In genomic region chr2:197248623-197249022, GRCh38 we compare ENCODE assay signal across 9 cellular contexts.
DNase-seq lines count a peak whose midpoint lies in the region; ATAC-seq and TF ChIP-seq lines count a peak whose summit lies in the region.
"Had no signal": no experiment of that assay in that cellular context is flagged by ENCODE, and none has a peak within 500 bp of the region (broad histone marks: within the 10 kb centered on the region; RNA-seq: fewer than 3 reads in every experiment).

No MANE protein-coding gene starts in this region.

- H3K36me3 ChIP-seq in IMR-90 (ENCODE audit: control insufficient read depth, insufficient read depth, low read length) (no peaks in the 10 kb centered on the region), psoas muscle (ENCODE audit: insufficient read depth in 1 of 2, low read depth in 1 of 2) (no peaks in the 10 kb centered on the region)
- H3K36me3 ChIP-seq: MG63 had no signal

- H3K27ac Mint-ChIP-seq in activated naive CD4-positive, alpha-beta T cell treated with anti-CD3 and anti-CD28 coated beads for 36 hours = peak overlapping the region; percentile 83
- H3K27ac Mint-ChIP-seq in activated naive CD8-positive, alpha-beta T cell treated with anti-CD3 and anti-CD28 coated beads, Interleukin-2, amount 50 U/mL, for 24 hours = peak overlapping the region; percentile 99
- H3K27ac Mint-ChIP-seq in stimulated activated memory B cell treated with anti-CD40 and anti-IgM and Interleukin-4, amounts not matched to agents 10 μg/mL and 1 μg/mL and 100 μg/mL, for 72 hours = peak overlapping the region; percentile 76

- BruUV-seq in IMR-90 (replicated peaks; lab: Mats Ljungman, UMichigan) = no TSS peak

- no peak overlapping the region for H2AK9ac ChIP-seq in IMR-90 (replicated peaks; ENCODE audit: low read depth, low read length, poor library complexity)

- no peak overlapping the region for H4K5ac ChIP-seq in IMR-90 (ENCODE audit: low read depth, low read length)

- CTCF ChIA-PET in activated naive CD4-positive, alpha-beta T cell treated with anti-CD3 and anti-CD28 coated beads for 36 hours (lab: Charles Lee) = interaction anchor here (1.0 to 1.5 kb wide), 5 partner anchors 8 to 57 kb away, joined by 3 to 7 read pairs (median 3); no protein-coding TSS in a partner anchor
- CTCF ChIA-PET in IMR-90 (lab: Yijun Ruan, JAX) = interaction anchor here (0.5 to 0.9 kb wide), 2 partner anchors 8 to 12 kb away, joined by 3 to 5 read pairs; no protein-coding TSS in a partner anchor

- TF ChIP-seq RAD21 in IMR-90 (IDR thresholded peaks at IDR 0.05; ENCODE audit: low read length) = no peak

- no peak overlapping the region for H2AK5ac ChIP-seq in IMR-90 (ENCODE audit: low read depth, low read length)

- no peak overlapping the region for H2BK20ac ChIP-seq in IMR-90 (ENCODE audit: low read depth, low read length)

- H2BK120ac ChIP-seq in IMR-90 (ENCODE audit: low read depth, low read length) = no peak overlapping the region

- peak; percentile 67 for DNase-seq in activated naive CD4-positive, alpha-beta T cell treated with anti-CD3 and anti-CD28 coated beads for 36 hours
- DNase-seq in activated naive CD4-positive, alpha-beta T cell (lab: John Stamatoyannopoulos, UW) = no peak
- peak; percentile 20 for DNase-seq in IMR-90
- no peak for DNase-seq in activated naive CD8-positive, alpha-beta T cell treated with anti-CD3 and anti-CD28 coated beads, Interleukin-2, amount 50 U/mL, for 24 hours
- DNase-seq in GM19238 (ENCODE audit: insufficient read length, low spot score) = no peak
- no peak for DNase-seq in psoas muscle
- DNase-seq: MG63 had no signal

- no peak overlapping the region for H3K9ac ChIP-seq in IMR-90 (ENCODE audit: low read depth, low read length)

- H3K9me3 ChIP-seq in IMR-90 (ENCODE audit: control insufficient read depth, insufficient read depth, low read length) (no peaks in the 10 kb centered on the region), psoas muscle (no peaks in the 10 kb centered on the region)
- H3K9me3 ChIP-seq: MG63 had no signal

- H3K4me3 ChIP-seq in IMR-90 (ENCODE audit: insufficient read depth, low read depth, low read length) (no peak overlapping the region), psoas muscle (no peak overlapping the region)
- H3K4me3 ChIP-seq: MG63 had no signal

- no peak overlapping the region for H3K4me2 ChIP-seq in IMR-90 (ENCODE audit: low read depth, low read length)

- H3K23ac ChIP-seq in IMR-90 (ENCODE audit: low read depth, low read length) = no peak overlapping the region

- peak overlapping the region; percentile 17 for H3K4me3 Mint-ChIP-seq in activated naive CD4-positive, alpha-beta T cell treated with anti-CD3 and anti-CD28 coated beads for 36 hours
- H3K4me3 Mint-ChIP-seq in activated naive CD8-positive, alpha-beta T cell treated with anti-CD3 and anti-CD28 coated beads, Interleukin-2, amount 50 U/mL, for 24 hours = peak overlapping the region; percentile 63
- peak overlapping the region; percentile 35 for H3K4me3 Mint-ChIP-seq in stimulated activated memory B cell treated with anti-CD40 and anti-IgM and Interleukin-4, amounts not matched to agents 10 μg/mL and 1 μg/mL and 100 μg/mL, for 72 hours

- no peaks in the 10 kb centered on the region for H3K27me3 Mint-ChIP-seq in activated naive CD4-positive, alpha-beta T cell treated with anti-CD3 and anti-CD28 coated beads for 36 hours (ENCODE audit: low read depth)
- no peaks in the 10 kb centered on the region for H3K27me3 Mint-ChIP-seq in activated naive CD8-positive, alpha-beta T cell treated with anti-CD3 and anti-CD28 coated beads, Interleukin-2, amount 50 U/mL, for 24 hours
- H3K27me3 Mint-ChIP-seq in stimulated activated memory B cell treated with anti-CD40 and anti-IgM and Interleukin-4, amounts not matched to agents 10 μg/mL and 1 μg/mL and 100 μg/mL, for 72 hours = no peaks in the 10 kb centered on the region

- no peak overlapping the region for H4K8ac ChIP-seq in IMR-90 (ENCODE audit: low read depth in 2 of 2, low read length in 2 of 2)

- no peak overlapping the region for H3K56ac ChIP-seq in IMR-90 (ENCODE audit: extremely low read depth, insufficient read depth, low read length)

- H2BK15ac ChIP-seq in IMR-90 (ENCODE audit: low read depth, low read length) = no peak overlapping the region

- no peak overlapping the region for H2BK5ac ChIP-seq in IMR-90 (ENCODE audit: low read depth, low read length, poor library complexity, severe bottlenecking)

- dilution Hi-C loops in IMR-90 (cut with HindIII; ENCODE audit: low sequenced_read_pairs, unreplicated experiment) = no loop called here

- 0 out of 4 replicates have a peak, but pooled peaks cover 0 to 3% of the 10 kb centered on the region in 2 experiments for H3K79me1 ChIP-seq in IMR-90 (ENCODE audit: low read depth in 1 of 2, low read length in 2 of 2)

- no peak for TF ChIP-seq POLR2A in IMR-90 (IDR thresholded peaks at IDR 0.05; ENCODE audit: low read depth, low read length)

- peaks cover 76% of the 10 kb centered on the region for H3K4me1 Mint-ChIP-seq in activated naive CD4-positive, alpha-beta T cell treated with anti-CD3 and anti-CD28 coated beads for 36 hours (ENCODE audit: low read depth)
- H3K4me1 Mint-ChIP-seq in activated naive CD8-positive, alpha-beta T cell treated with anti-CD3 and anti-CD28 coated beads, Interleukin-2, amount 50 U/mL, for 24 hours = peaks cover 87% of the 10 kb centered on the region
- peaks cover 66% of the 10 kb centered on the region for H3K4me1 Mint-ChIP-seq in stimulated activated memory B cell treated with anti-CD40 and anti-IgM and Interleukin-4, amounts not matched to agents 10 μg/mL and 1 μg/mL and 100 μg/mL, for 72 hours

- no peaks in the 10 kb centered on the region for H3K9me3 Mint-ChIP-seq in activated naive CD4-positive, alpha-beta T cell treated with anti-CD3 and anti-CD28 coated beads for 36 hours
- H3K9me3 Mint-ChIP-seq in activated naive CD8-positive, alpha-beta T cell treated with anti-CD3 and anti-CD28 coated beads, Interleukin-2, amount 50 U/mL, for 24 hours = no peaks in the 10 kb centered on the region
- H3K9me3 Mint-ChIP-seq in stimulated activated memory B cell treated with anti-CD40 and anti-IgM and Interleukin-4, amounts not matched to agents 10 μg/mL and 1 μg/mL and 100 μg/mL, for 72 hours = no peaks in the 10 kb centered on the region

- H3K36me3 Mint-ChIP-seq in activated naive CD4-positive, alpha-beta T cell treated with anti-CD3 and anti-CD28 coated beads for 36 hours (ENCODE audit: low read depth) = peaks cover 15% of the 10 kb centered on the region
- H3K36me3 Mint-ChIP-seq in activated naive CD8-positive, alpha-beta T cell treated with anti-CD3 and anti-CD28 coated beads, Interleukin-2, amount 50 U/mL, for 24 hours (ENCODE audit: low read depth) = peaks cover 29% of the 10 kb centered on the region
- peaks cover 29% of the 10 kb centered on the region for H3K36me3 Mint-ChIP-seq in stimulated activated memory B cell treated with anti-CD40 and anti-IgM and Interleukin-4, amounts not matched to agents 10 μg/mL and 1 μg/mL and 100 μg/mL, for 72 hours

- POLR2A ChIA-PET in IMR-90 (lab: Charles Lee; ENCODE audit: unreplicated experiment) = no interaction called here

- no peak overlapping the region for H3K4ac ChIP-seq in IMR-90 (ENCODE audit: low read depth, low read length)

- no peak overlapping the region for H3K18ac ChIP-seq in IMR-90 (ENCODE audit: low read depth, low read length)

- H3K14ac ChIP-seq in IMR-90 (replicated peaks; ENCODE audit: low read depth, low read length) = no peak overlapping the region

- peaks cover 2% of the 10 kb centered on the region; the same call in 1 of the 2 replicates for H3K4me1 ChIP-seq in IMR-90 (ENCODE audit: control insufficient read depth, insufficient read depth, low read length)
- peaks cover 3% of the 10 kb centered on the region for H3K4me1 ChIP-seq in psoas muscle

- no peak overlapping the region for H4K91ac ChIP-seq in IMR-90 (ENCODE audit: insufficient read depth, low read depth, low read length)

- no peak overlapping the region for H2AFZ ChIP-seq in IMR-90 (replicated peaks; ENCODE audit: low read length, poor library complexity)

- TF ChIP-seq CTCF in IMR-90 (conservative IDR thresholded peaks at IDR 0.05; ENCODE audit: low read depth, low read length) (no peak), psoas muscle (IDR thresholded peaks at IDR 0.05) (no peak)

- intact Hi-C loops in activated naive CD4-positive, alpha-beta T cell treated with anti-CD3 and anti-CD28 coated beads for 36 hours (cut with micrococcal nuclease) = loop anchor here (1.0 kb wide), 1 partner anchor 8 kb away; no protein-coding TSS in a partner anchor
- intact Hi-C loops in IMR-90 (cut with micrococcal nuclease) (no loop called here), psoas muscle (cut with DNase I) (no loop called here)

- H4K20me1 ChIP-seq in IMR-90 (ENCODE audit: insufficient read depth, low read length) = no peaks in the 10 kb centered on the region

- H3K27ac ChIP-seq in IMR-90 (ENCODE audit: insufficient read depth, low read length) (no peak overlapping the region), psoas muscle (no peak overlapping the region)

- H3K27me3 ChIP-seq in IMR-90 (ENCODE audit: control insufficient read depth, insufficient read depth, low read length) (no peaks in the 10 kb centered on the region), psoas muscle (ENCODE audit: insufficient read depth in 3 of 3, low read length in 2 of 3) (no peaks in the 10 kb centered on the region)
- H3K27me3 ChIP-seq: MG63 had no signal

- ATAC-seq in IMR-90 (ENCODE audit: low read depth) (no peak), psoas muscle (no peak), HG03175 (IDR thresholded peaks at IDR 0.05; ENCODE audit: unreplicated experiment) (no peak)
- peak; percentile 51 for ATAC-seq in activated naive CD8-positive, alpha-beta T cell treated with anti-CD3 and anti-CD28 coated beads, Interleukin-2, amount 50 U/mL, for 24 hours
- ATAC-seq in stimulated activated memory B cell treated with anti-CD40 and anti-IgM and Interleukin-4, amounts not matched to agents 10 μg/mL and 1 μg/mL and 100 μg/mL, for 72 hours = no peak

- in situ Hi-C loops in IMR-90 (cut with MboI; ENCODE audit: low sequenced_read_pairs) = no loop called here

- H3K9me1 ChIP-seq in IMR-90 (ENCODE audit: insufficient read depth, low read length) = no peaks in the 10 kb centered on the region; the same call in 1 of the 2 replicates

- 72% methylated on average over 2 of the region's 3 CpGs; no CpG with 5 or more reads in 1 of the 2 experiments for WGBS in IMR-90 (ENCODE audit: extremely low coverage in 2 of 2, insufficient read length in 1 of 2), 2 experiments
- 78 to 91% (median 80%) methylated on average over 3 of the region's 3 CpGs for WGBS in psoas muscle, 3 donors

TF ChIP-seq in IMR-90, 13 proteins besides CTCF, POLR2A, EP300 and RAD21 (continues in another document):
- TF ChIP-seq USF2 (IDR thresholded peaks at IDR 0.05; ENCODE audit: low read depth, low read length) (no peak), NFE2L2 (IDR thresholded peaks at IDR 0.05; ENCODE audit: low read depth, low read length) (no peak)

Comparison
In these comparisons a context has a peak if more than half of its experiments do, and no peak if none do; other contexts are left out.
1. DNase-seq: peak in activated naive CD4-positive, alpha-beta T cell treated with anti-CD3 and anti-CD28 coated beads for 36 hours (single experiment) and IMR-90 (single experiment); none in activated naive CD4-positive, alpha-beta T cell (0 of 4), activated naive CD8-positive, alpha-beta T cell treated with anti-CD3 and anti-CD28 coated beads, Interleukin-2, amount 50 U/mL, for 24 hours (single experiment), GM19238 (single experiment) and psoas muscle (0 of 2).
2. Peak in every context shown above with its lines, with median percentiles within 50 percentile points of each other: H3K27ac Mint-ChIP-seq and H3K4me3 Mint-ChIP-seq.